Comparison of ENCODE assay signal across 10 cellular contexts in the genomic region with DNA sequence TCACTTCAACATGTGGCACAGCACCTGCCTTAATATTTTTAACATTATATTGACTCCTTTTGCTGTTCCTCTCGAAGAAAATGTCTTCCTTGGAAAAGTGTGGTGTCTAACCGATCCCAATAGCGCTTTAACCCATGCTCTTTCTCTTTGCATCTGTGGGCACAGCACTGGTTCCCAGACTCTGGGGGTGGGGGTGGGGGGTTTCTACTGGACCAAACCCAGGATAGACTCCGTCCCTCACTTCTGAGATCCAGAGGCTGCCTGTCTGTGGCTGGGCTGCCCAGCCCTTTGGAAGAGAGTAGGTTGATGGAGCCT. TPM values are rescaled to one million over a fixed set of nuclear protein-coding genes. Genes with fewer than 3 reads are reported as not detected.
DNase-seq lines count a peak whose midpoint lies in the region; ATAC-seq, FAIRE-seq and TF ChIP-seq lines count a peak whose summit lies in the region.
"Had no signal": no experiment of that assay in that cellular context is flagged by ENCODE, and none has a peak within 500 bp of the region (broad histone marks: within the 10 kb centered on the region; RNA-seq: fewer than 3 reads in every experiment).

No MANE protein-coding gene starts in this region.

- no peaks in the 10 kb centered on the region for H3K9me3 Mint-ChIP-seq in activated naive CD4-positive, alpha-beta T cell treated with anti-CD3 and anti-CD28 coated beads for 36 hours

- H3K9me3 ChIP-seq in lower lobe of right lung (no peaks in the 10 kb centered on the region), transverse colon (no peaks in the 10 kb centered on the region)

- CTCF ChIA-PET in activated naive CD4-positive, alpha-beta T cell treated with anti-CD3 and anti-CD28 coated beads for 36 hours (lab: Charles Lee): no interaction called here

- no peak for FAIRE-seq in RCC 7860 (lab: Jason Lieb, UNC)

- peaks cover 4% of the 10 kb centered on the region for H3K36me3 Mint-ChIP-seq in activated naive CD4-positive, alpha-beta T cell treated with anti-CD3 and anti-CD28 coated beads for 36 hours (ENCODE audit: low read depth)

- H3K27me3 Mint-ChIP-seq in activated naive CD4-positive, alpha-beta T cell treated with anti-CD3 and anti-CD28 coated beads for 36 hours (ENCODE audit: low read depth): no peaks in the 10 kb centered on the region

- ATAC-seq in lower lobe of right lung (no peak), GM18502 (IDR thresholded peaks at IDR 0.05; ENCODE audit: poor library complexity, unreplicated experiment) (no peak)

- H3K4me1 Mint-ChIP-seq in activated naive CD4-positive, alpha-beta T cell treated with anti-CD3 and anti-CD28 coated beads for 36 hours (ENCODE audit: low read depth): peaks cover 24% of the 10 kb centered on the region

- peaks cover 25% of the 10 kb centered on the region for H3K4me1 ChIP-seq in lower lobe of right lung
- H3K4me1 ChIP-seq in transverse colon: peaks cover 10 to 34% (median 23%) of the 10 kb centered on the region in 4 donors

- intact Hi-C loops in activated naive CD4-positive, alpha-beta T cell treated with anti-CD3 and anti-CD28 coated beads for 36 hours (cut with micrococcal nuclease): loop anchor here (5.0 kb wide), 2 partner anchors 101 to 656 kb away; no protein-coding TSS in a partner anchor
- intact Hi-C loops in lower lobe of right lung (cut with DNase I) (no loop called here), transverse colon (cut with DNase I; ENCODE audit: low total_unique reads) (loop anchor here (5.0 kb wide), 1 partner anchor 321 kb away; a partner anchor contains a TSS)

- H3K27me3 ChIP-seq in lower lobe of right lung (ENCODE audit: low read depth) (no peaks in the 10 kb centered on the region), transverse colon (no peaks in the 10 kb centered on the region)

- no peak for TF ChIP-seq CTCF in lower lobe of right lung (IDR thresholded peaks at IDR 0.05)
- TF ChIP-seq CTCF in transverse colon (IDR thresholded peaks at IDR 0.05): no peak

- no peak for TF ChIP-seq EP300 in transverse colon (IDR thresholded peaks at IDR 0.05; ENCODE audit: low read depth)

- in situ Hi-C loops in transverse colon (cut with MboI; ENCODE audit: low pct_ligation_motif_present in 1 of 4, low pct_unique_long_range_greater_than_20kb in 1 of 4, low sequenced_read_pairs in 3 of 4): no loop called here

- peak overlapping the region; percentile 95 for H3K27ac Mint-ChIP-seq in activated naive CD4-positive, alpha-beta T cell treated with anti-CD3 and anti-CD28 coated beads for 36 hours

- WGBS in transverse colon (ENCODE audit: low coverage in 1 of 2), 2 donors: 34 to 46% methylated on average over 3 to 4 of the region's 4 CpGs

- peak overlapping the region; percentile 85 for H3K4me3 Mint-ChIP-seq in activated naive CD4-positive, alpha-beta T cell treated with anti-CD3 and anti-CD28 coated beads for 36 hours

- H3K4me3 ChIP-seq in lower lobe of right lung: peak overlapping the region; percentile 59
- H3K4me3 ChIP-seq in transverse colon: peak overlapping the region; percentile 47 to 58 (median 49)

- H3K27ac ChIP-seq in angular gyrus (ENCODE audit: low read depth, low read length) (peak overlapping the region; percentile 91), lower lobe of right lung (peak overlapping the region; percentile 83), transverse colon (peak overlapping the region; percentile 80 to 91 (median 88))

- TF ChIP-seq POLR2A in transverse colon (IDR thresholded peaks at IDR 0.05): no peak

- DNase-seq in activated naive CD4-positive, alpha-beta T cell treated with anti-CD3 and anti-CD28 coated beads for 36 hours: no peak
- no peak for DNase-seq in activated naive CD4-positive, alpha-beta T cell (lab: John Stamatoyannopoulos, UW)
- DNase-seq in lower lobe of right lung (no peak), transverse colon (no peak), RCC 7860 (ENCODE audit: low spot score) (no peak), NOMO-1 treated with DMSO at 0.1 percent for 48 hours (lab: John Stamatoyannopoulos, UW; ENCODE audit: unreplicated experiment) (no peak)

- H3K36me3 ChIP-seq in lower lobe of right lung (no peaks in the 10 kb centered on the region), transverse colon (no peaks in the 10 kb centered on the region)

RNA-seq across cellular contexts. Expression of a gene that starts 3.9 kb away (rescaled TPM):
- 10 to 100 TPM; 39.5 to 41.2 TPM for total RNA-seq in activated naive CD4-positive, alpha-beta T cell treated with anti-CD3 and anti-CD28 coated beads for 36 hours
- total RNA-seq in lower lobe of right lung (43.1 TPM), transverse colon (10 to 100 TPM; 18.5 to 61.8 (median 42.4) TPM)

RNA-seq across cellular contexts. Expression of a gene that starts 56.5 kb away (rescaled TPM):
- total RNA-seq in activated naive CD4-positive, alpha-beta T cell treated with anti-CD3 and anti-CD28 coated beads for 36 hours: not detected
- not detected for total RNA-seq in lower lobe of right lung
- not detected for total RNA-seq in transverse colon
- total RNA-seq: renal cortical epithelial cell, RPMI7951 had no signal
